ENCODE assay signal across 8 cellular contexts in genomic region chr6:26312096-26312463, GRCh38. TPM values are rescaled to one million over a fixed set of nuclear protein-coding genes. Genes with fewer than 3 reads are reported as not detected.
DNase-seq lines count a peak whose midpoint lies in the region; ATAC-seq and TF ChIP-seq lines count a peak whose summit lies in the region.

No MANE protein-coding gene starts in this region.

- peak overlapping the region; percentile 83 for H3K27ac ChIP-seq in SK-N-MC

- H3K4me1 ChIP-seq in skeletal muscle satellite cell (ENCODE audit: control insufficient read depth, insufficient read depth, low read length), result peaks cover 25% of the 10 kb centered on the region

- DNase-seq in NCI-H748 (lab: John Stamatoyannopoulos, UW; ENCODE audit: unreplicated experiment), result peak; percentile 64
- DNase-seq in NCI-H748 treated with DMSO at 0.1 percent for 48 hours (lab: John Stamatoyannopoulos, UW), result no peak
- no peak for DNase-seq in SK-N-MC (ENCODE audit: low read depth, low spot score)
- DNase-seq in fibroblast of peridontal ligament (ENCODE audit: extremely low read depth), result peak; percentile 57
- no peak for DNase-seq in NCI-H1092 treated with DMSO at 0.1 percent for 48 hours (lab: John Stamatoyannopoulos, UW)

- ATAC-seq in GM18505 (IDR thresholded peaks at IDR 0.05; ENCODE audit: unreplicated experiment), result no peak
- ATAC-seq in HG03095 (IDR thresholded peaks at IDR 0.05; ENCODE audit: unreplicated experiment), result no peak

- no peaks in the 10 kb centered on the region for H3K27me3 ChIP-seq in skeletal muscle satellite cell (ENCODE audit: control insufficient read depth, insufficient read depth, low read length)

- H3K4me3 ChIP-seq in SK-N-MC (peak overlapping the region; percentile 85), skeletal muscle satellite cell (ENCODE audit: low read length) (peak overlapping the region; percentile 64)

- H3K9ac ChIP-seq in SK-N-MC (ENCODE audit: insufficient read length) (peak overlapping the region; percentile 77), skeletal muscle satellite cell (ENCODE audit: low read depth, low read length) (peak overlapping the region; percentile 48)

- peak overlapping the region; percentile 76 for H3K4me2 ChIP-seq in skeletal muscle satellite cell (ENCODE audit: low read length)

- H3K36me3 ChIP-seq in SK-N-MC (ENCODE audit: insufficient read depth, low read length), result no peaks in the 10 kb centered on the region
- no peaks in the 10 kb centered on the region for H3K36me3 ChIP-seq in skeletal muscle satellite cell (ENCODE audit: insufficient read depth, low read length)

- TF ChIP-seq POLR2A in GM18505 (IDR thresholded peaks at IDR 0.05; ENCODE audit: borderline replicate concordance, extremely low read depth, insufficient read depth, insufficient read length), result no peak

- H3K9me3 ChIP-seq in SK-N-MC (ENCODE audit: low read depth, low read length), result no peaks in the 10 kb centered on the region
- no peaks in the 10 kb centered on the region for H3K9me3 ChIP-seq in skeletal muscle satellite cell (replicated peaks; ENCODE audit: low read length)

RNA-seq across cellular contexts. Expression of gene BTN3A2, which starts 52.9 kb away (rescaled TPM):
- total RNA-seq in skeletal muscle satellite cell (2012; rRNA removed), result 14.2 and 14.4 TPM in 2 replicates

Comparison
In these comparisons a context has a peak if more than half of its experiments do, and no peak if none do; other contexts are left out.
1. DNase-seq: peak in NCI-H748 (single experiment) and fibroblast of peridontal ligament (single experiment); none in NCI-H748 treated with DMSO at 0.1 percent for 48 hours (single experiment), SK-N-MC (single experiment) and NCI-H1092 treated with DMSO at 0.1 percent for 48 hours (single experiment).